ENCODE assay signal across 34 cellular contexts in the genomic region with DNA sequence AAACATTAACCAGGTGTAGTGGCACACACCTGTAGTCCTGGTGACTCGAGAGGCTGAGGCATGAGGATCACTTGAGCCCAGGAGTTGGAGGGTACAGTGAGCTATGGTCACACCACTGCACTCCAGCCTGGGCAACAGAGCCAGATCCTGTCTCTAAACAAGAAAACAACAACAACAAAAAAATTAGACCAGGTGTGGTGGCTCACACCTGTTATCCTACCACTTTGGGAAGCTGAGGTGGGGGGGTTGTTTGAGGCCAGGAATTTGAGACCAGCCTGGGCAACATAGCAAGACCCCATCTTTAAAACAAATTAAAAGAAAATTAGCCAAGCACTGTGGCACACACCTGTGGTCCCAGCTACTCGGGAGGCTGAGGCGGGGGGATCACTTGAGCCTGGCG.
"Had no signal": no experiment of that assay in that cellular context is flagged by ENCODE, and none has a peak within 500 bp of the region (broad histone marks: within the 10 kb centered on the region; RNA-seq: fewer than 3 reads in every experiment).

No MANE protein-coding gene starts in this region.

- DNase-seq: Karpas-422, Kasumi-1, MG63, MM.1S, MV-4-11, NCI-H1048, NCI-H1092, NCI-H1092 treated with DMSO at 0.1 percent for 48 hours, NCI-H1105, NCI-H1105 treated with DMSO at 0.1 percent for 48 hours, NCI-H1417, NCI-H1417 treated with DMSO at 0.1 percent for 48 hours, NCI-H1436, NCI-H1436 treated with DMSO at 0.1 percent for 48 hours, NCI-H146, NCI-H1694, NCI-H1694 treated with DMSO at 0.1 percent for 48 hours, NCI-H187, NCI-H187 treated with DMSO at 0.1 percent for 48 hours, NCI-H1930, NCI-H2029, NCI-H2029 treated with DMSO at 0.1 percent for 48 hours, NCI-H2081, NCI-H2081 treated with DMSO at 0.1 percent for 48 hours, NCI-H2107, NCI-H2171, NCI-H2171 treated with DMSO at 0.1 percent for 48 hours, NCI-H2227 treated with DMSO at 0.1 percent for 48 hours, NCI-H226, NCI-H345, NCI-H446, NCI-H446 treated with DMSO at 0.1 percent for 48 hours, NCI-H510A, NCI-H510A treated with DMSO at 0.1 percent for 48 hours had no signal

- H3K4me3 ChIP-seq: MG63 had no signal

- H3K9me3 ChIP-seq: MG63 had no signal

- H3K36me3 ChIP-seq: MG63 had no signal
